ENCODE assay signal across 15 cellular contexts in genomic region chr12:31655208-31655607, GRCh38. TPM values are rescaled to one million over a fixed set of nuclear protein-coding genes. Genes with fewer than 3 reads are reported as not detected.
DNase-seq lines count a peak whose midpoint lies in the region; TF ChIP-seq lines count a peak whose summit lies in the region.
"Had no signal": no experiment of that assay in that cellular context is flagged by ENCODE, and none has a peak within 500 bp of the region (broad histone marks: within the 10 kb centered on the region; RNA-seq: fewer than 3 reads in every experiment).

No MANE protein-coding gene starts in this region.

- H3K9me3 ChIP-seq in trophoblast cell (ENCODE audit: insufficient read depth, low read depth, low read length) (no peaks in the 10 kb centered on the region), OCI-LY7 (ENCODE audit: low read length) (no peaks in the 10 kb centered on the region)
- H3K9me3 ChIP-seq: HAP-1 had no signal

- H2BK5ac ChIP-seq in trophoblast cell (ENCODE audit: low read depth, low read length, poor library complexity), result no peak overlapping the region

- no peak overlapping the region for H3K14ac ChIP-seq in trophoblast cell (ENCODE audit: low read length)

- H3K27ac ChIP-seq in epithelial cell of prostate (peak overlapping the region; percentile 46), trophoblast cell (ENCODE audit: low read depth, low read length) (peak overlapping the region; percentile 79), OCI-LY7 (ENCODE audit: low read depth, low read length, poor library complexity, severe bottlenecking) (no peak overlapping the region)
- H3K27ac ChIP-seq: 22Rv1 had no signal

- no peak overlapping the region for H3K18ac ChIP-seq in trophoblast cell (ENCODE audit: low read length)

- no peak overlapping the region for H3K4me3 ChIP-seq in trophoblast cell (ENCODE audit: low read depth, low read length)
- no peak overlapping the region for H3K4me3 ChIP-seq in OCI-LY7 (ENCODE audit: low read depth, low read length, poor library complexity, severe bottlenecking)
- H3K4me3 ChIP-seq: HAP-1 had no signal

- H3K4me2 ChIP-seq in trophoblast cell (ENCODE audit: low read length) (no peak overlapping the region), OCI-LY7 (ENCODE audit: low read length) (no peak overlapping the region)

- no CpG with 5 or more reads among the region's 4 CpGs for WGBS in trophoblast cell (ENCODE audit: extremely low coverage, insufficient coverage, insufficient read length)

- no peak overlapping the region for H4K12ac ChIP-seq in trophoblast cell (ENCODE audit: low read depth, low read length)

- no peaks in the 10 kb centered on the region for H3K27me3 ChIP-seq in trophoblast cell (ENCODE audit: insufficient read depth, low read length)

- no peak overlapping the region for H4K8ac ChIP-seq in trophoblast cell (ENCODE audit: low read depth, low read length)

- POLR2A ChIA-PET in HEK293T (lab: Yijun Ruan, JAX), result no interaction called here
- POLR2A ChIA-PET in OCI-LY7 (lab: Charles Lee), result no interaction called here

- DNase-seq in NCI-H2227 (lab: John Stamatoyannopoulos, UW; ENCODE audit: unreplicated experiment) (peak; percentile 1), NCI-H2227 treated with DMSO at 0.1 percent for 48 hours (lab: John Stamatoyannopoulos, UW) (no peak), HEK293T (ENCODE audit: extremely low spot score) (no peak), epithelial cell of prostate (ENCODE audit: low read depth, low spot score) (no peak), trophoblast cell (no peak), inferior parietal cortex (ENCODE audit: extremely low spot score) (no peak), OCI-LY7 (ENCODE audit: low spot score) (no peak)
- DNase-seq in activated CD8-positive, alpha-beta memory T cell treated with anti-CD3 and anti-CD28 coated beads, Interleukin-2, amount 50 U/mL, for 48 hours, result no peak
- DNase-seq: CD8-positive, alpha-beta T cell; COR-L47; DND-41; GF-D8; HFFc6 had no signal

- H3K9ac ChIP-seq in trophoblast cell (ENCODE audit: low read length), result no peak overlapping the region

- H4K20me1 ChIP-seq in OCI-LY7 (ENCODE audit: insufficient read depth, low read length), result no peaks in the 10 kb centered on the region

- peaks cover 21% of the 10 kb centered on the region for H3K79me1 ChIP-seq in trophoblast cell (ENCODE audit: low read length)

- H3K79me2 ChIP-seq in trophoblast cell (ENCODE audit: control insufficient read depth, insufficient read depth, low read length, poor library complexity) (peaks cover 1% of the 10 kb centered on the region), OCI-LY7 (ENCODE audit: insufficient read depth, low read depth, low read length) (no peaks in the 10 kb centered on the region)

- no peak overlapping the region for H2BK120ac ChIP-seq in trophoblast cell (ENCODE audit: insufficient read depth, low read length, poor library complexity)

- no TSS peak for BruUV-seq in OCI-LY7 (replicated peaks; lab: Mats Ljungman, UMichigan)

- no peak overlapping the region for H2BK12ac ChIP-seq in trophoblast cell (ENCODE audit: low read length)

- CTCF ChIA-PET in HEK293T (lab: Yijun Ruan, JAX), result no interaction called here
- CTCF ChIA-PET in OCI-LY7 (lab: Charles Lee; ENCODE audit: unreplicated experiment), result no interaction called here

- no peak for TF ChIP-seq CTCF in OCI-LY7 (conservative IDR thresholded peaks at IDR 0.05; ENCODE audit: low read length)

- H2AFZ ChIP-seq in trophoblast cell (ENCODE audit: insufficient read depth, low read length, poor library complexity) (no peak overlapping the region), OCI-LY7 (ENCODE audit: low read length) (no peak overlapping the region; the same call in 1 of the 2 replicates)

- H3K4me1 ChIP-seq in trophoblast cell (ENCODE audit: control insufficient read depth in 1 of 2, insufficient read depth in 2 of 2, low read length in 2 of 2) (peaks cover 8 to 17% of the 10 kb centered on the region in 2 experiments), OCI-LY7 (ENCODE audit: insufficient read depth, low read length, poor library complexity, severe bottlenecking) (peaks cover 25% of the 10 kb centered on the region)

- H4K91ac ChIP-seq in trophoblast cell (ENCODE audit: low read depth, low read length), result no peak overlapping the region

- H3K36me3 ChIP-seq in trophoblast cell (ENCODE audit: control insufficient read depth in 1 of 2, insufficient read depth in 2 of 2, low read length in 2 of 2), result no peaks in the 10 kb centered on the region
- no peaks in the 10 kb centered on the region for H3K36me3 ChIP-seq in OCI-LY7 (ENCODE audit: insufficient read depth, low read length)
- H3K36me3 ChIP-seq: HAP-1 had no signal

- no peak overlapping the region for H2AK5ac ChIP-seq in trophoblast cell (ENCODE audit: low read length)

- H3K9me2 ChIP-seq in OCI-LY7 (ENCODE audit: insufficient read depth, low read length), result no peaks in the 10 kb centered on the region

- no peak overlapping the region for H3K23ac ChIP-seq in trophoblast cell (ENCODE audit: low read length)

- no peak overlapping the region for H3K4ac ChIP-seq in trophoblast cell (ENCODE audit: low read depth, low read length)

- intact Hi-C loops in OCI-LY7 (cut with micrococcal nuclease; ENCODE audit: unreplicated experiment), result loop anchor here (5.0 to 10.0 kb wide), 5 partner anchors 253 to 800 kb away; partner anchors contain the start of gene FGD4

TF ChIP-seq in HEK293T, 16 proteins besides CTCF, POLR2A, EP300 and RAD21:
- TF ChIP-seq SP1 (IDR thresholded peaks at IDR 0.05), result no peak
- TF ChIP-seq PKNOX1 (IDR thresholded peaks at IDR 0.05), result peak; percentile 39; the same call in 1 of the 2 replicates

RNA-seq across cellular contexts. Expression of gene ETFBKMT, which starts 4.3 kb away (rescaled TPM):
- 0.56 and 0.82 TPM in 2 replicates for polyA plus RNA-seq in trophoblast cell (2013)
- total RNA-seq in OCI-LY7 (2014; rRNA removed; shearing (Covaris generic)), result 0.54 and 0.92 TPM in 2 replicates
- 2.8 and 3.0 TPM in 2 replicates for total RNA-seq in OCI-LY7 (2022)
